Comparison of ENCODE assay signal across 8 cellular contexts in the genomic region with DNA sequence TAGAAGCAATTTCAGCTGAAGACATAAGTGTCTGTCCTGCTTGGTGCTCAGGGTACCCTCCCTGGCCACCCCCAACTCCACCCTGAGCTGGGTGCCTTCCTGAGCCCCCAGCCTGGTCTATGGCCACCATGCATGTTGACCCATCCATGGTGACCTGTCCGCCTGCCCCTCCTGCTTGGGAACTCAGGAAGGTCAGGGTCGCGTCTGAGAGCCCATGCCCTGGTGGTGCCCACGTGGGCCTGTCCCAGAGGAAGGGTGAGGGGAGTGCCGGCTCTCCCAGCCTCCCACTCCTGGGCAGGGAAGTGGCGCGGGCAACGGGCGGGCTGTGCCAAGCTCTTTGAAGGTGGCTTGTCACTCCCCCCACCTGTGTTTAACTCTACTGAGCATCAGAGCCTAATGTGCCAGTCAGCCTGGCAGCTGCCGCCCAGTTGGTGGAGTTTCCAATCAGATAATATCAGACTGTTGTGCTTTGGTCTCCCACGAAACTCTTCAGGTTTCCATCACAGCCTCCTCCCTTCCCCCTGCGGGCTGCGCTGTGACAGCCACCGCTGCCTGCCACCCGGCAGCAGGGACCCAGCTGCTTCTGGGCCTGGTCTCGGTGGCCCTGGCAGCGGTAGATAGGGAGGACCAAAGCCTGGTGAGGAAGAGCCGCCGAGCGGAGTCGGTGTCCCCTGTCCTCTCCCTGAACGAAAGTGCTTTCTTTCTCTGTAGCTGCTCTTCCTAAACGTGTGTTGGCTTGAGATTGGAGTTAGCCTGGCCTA. TPM values are rescaled to one million over a fixed set of nuclear protein-coding genes. Genes with fewer than 3 reads are reported as not detected.
DNase-seq lines count a peak whose midpoint lies in the region; ATAC-seq and TF ChIP-seq lines count a peak whose summit lies in the region.

No MANE protein-coding gene starts in this region.

- H3K27me3 ChIP-seq in CD8-positive, alpha-beta T cell (ENCODE audit: insufficient read depth, low read length) = no peaks in the 10 kb centered on the region
- H3K27me3 ChIP-seq in neutrophil = no peaks in the 10 kb centered on the region

- POLR2A ChIA-PET in CD8-positive, alpha-beta T cell (lab: Charles Lee) = interaction anchor here (0.7 to 3.3 kb wide), 6 partner anchors 10 to 41 kb away, joined by 3 to 18 read pairs (median 4); no protein-coding TSS in a partner anchor

- no peaks in the 10 kb centered on the region for H3K36me3 Mint-ChIP-seq in CD8-positive, alpha-beta T cell
- H3K36me3 Mint-ChIP-seq in T-helper 1 cell treated with Interleukin-12 subunit alpha and Interleukin-12 subunit beta and Interleukin-4 antibody, amounts not matched to agents 30 μg/mL and 1 μg/mL, for 36 hours (ENCODE audit: low read depth) = no peaks in the 10 kb centered on the region

- H3K4me3 ChIP-seq in CD8-positive, alpha-beta T cell (ENCODE audit: low read depth, low read length) = peak overlapping the region; percentile 34
- peak overlapping the region; percentile 92 to 97 for H3K4me3 ChIP-seq in neutrophil (ENCODE audit: low read depth in 1 of 2, low read length in 1 of 2)

- H3K9me3 ChIP-seq in CD8-positive, alpha-beta T cell (ENCODE audit: low read length) = no peaks in the 10 kb centered on the region
- H3K9me3 ChIP-seq in neutrophil = no peaks in the 10 kb centered on the region

- CTCF ChIA-PET in CD8-positive, alpha-beta T cell (lab: Charles Lee) = interaction anchor here (1.0 to 1.8 kb wide), 2 partner anchors 10 to 64 kb away, joined by 3 to 4 read pairs; no protein-coding TSS in a partner anchor

- no peaks in the 10 kb centered on the region for H3K36me3 ChIP-seq in CD8-positive, alpha-beta T cell (ENCODE audit: insufficient read depth, low read length)
- peaks cover 21% of the 10 kb centered on the region for H3K36me3 ChIP-seq in neutrophil

- peaks cover 53% of the 10 kb centered on the region for H3K4me1 Mint-ChIP-seq in CD8-positive, alpha-beta T cell (ENCODE audit: low read depth)
- peaks cover 45% of the 10 kb centered on the region for H3K4me1 Mint-ChIP-seq in T-helper 1 cell treated with Interleukin-12 subunit alpha and Interleukin-12 subunit beta and Interleukin-4 antibody, amounts not matched to agents 30 μg/mL and 1 μg/mL, for 36 hours (ENCODE audit: low read depth)

- peak in 4 of 7 experiments; percentile 43 to 54 (median 49) for DNase-seq in CD8-positive, alpha-beta T cell
- DNase-seq in HPDE6-E6E7 (ENCODE audit: extremely low spot score) (no peak), NCI-H510A (lab: John Stamatoyannopoulos, UW) (no peak), amniotic stem cell (lab: John Stamatoyannopoulos, UW) (no peak), T-helper 9 cell (no peak)

- intact Hi-C loops in CD8-positive, alpha-beta T cell (cut with DNase I, micrococcal nuclease) = loop anchor here in 1 of 2 experiments (5.0 kb wide), 1 partner anchor 45 kb away; a partner anchor contains a TSS

- no peak overlapping the region for H3K27ac ChIP-seq in CD8-positive, alpha-beta T cell (ENCODE audit: low read depth, low read length)
- H3K27ac ChIP-seq in cingulate gyrus (ENCODE audit: low read depth, low read length) (peak overlapping the region; percentile 79), neutrophil (peak overlapping the region; percentile 98)

- peak; percentile 56 for ATAC-seq in CD8-positive, alpha-beta T cell

- H3K27ac Mint-ChIP-seq in CD8-positive, alpha-beta T cell = peak overlapping the region; percentile 82
- H3K27ac Mint-ChIP-seq in T-helper 1 cell treated with Interleukin-12 subunit alpha and Interleukin-12 subunit beta and Interleukin-4 antibody, amounts not matched to agents 30 μg/mL and 1 μg/mL, for 36 hours = peak overlapping the region; percentile 93

- H3K4me1 ChIP-seq in CD8-positive, alpha-beta T cell (ENCODE audit: insufficient read depth, low read length) = peaks cover 70% of the 10 kb centered on the region
- H3K4me1 ChIP-seq in neutrophil (ENCODE audit: control insufficient read depth in 1 of 2, insufficient read depth in 1 of 2, low read depth in 1 of 2, low read length in 1 of 2) = peaks cover 79 to 82% of the 10 kb centered on the region in 2 experiments

- no peak for TF ChIP-seq CTCF in CD8-positive, alpha-beta T cell (IDR thresholded peaks at IDR 0.05)
- no peak for TF ChIP-seq CTCF in neutrophil (IDR thresholded peaks at IDR 0.05)

- no peaks in the 10 kb centered on the region for H3K9me3 Mint-ChIP-seq in CD8-positive, alpha-beta T cell
- H3K9me3 Mint-ChIP-seq in T-helper 1 cell treated with Interleukin-12 subunit alpha and Interleukin-12 subunit beta and Interleukin-4 antibody, amounts not matched to agents 30 μg/mL and 1 μg/mL, for 36 hours = no peaks in the 10 kb centered on the region

- peak overlapping the region; percentile 73 for H3K4me3 Mint-ChIP-seq in CD8-positive, alpha-beta T cell
- peak overlapping the region; percentile 91 for H3K4me3 Mint-ChIP-seq in T-helper 1 cell treated with Interleukin-12 subunit alpha and Interleukin-12 subunit beta and Interleukin-4 antibody, amounts not matched to agents 30 μg/mL and 1 μg/mL, for 36 hours

- no peaks in the 10 kb centered on the region for H3K27me3 Mint-ChIP-seq in CD8-positive, alpha-beta T cell (ENCODE audit: low read depth)
- H3K27me3 Mint-ChIP-seq in T-helper 1 cell treated with Interleukin-12 subunit alpha and Interleukin-12 subunit beta and Interleukin-4 antibody, amounts not matched to agents 30 μg/mL and 1 μg/mL, for 36 hours (ENCODE audit: low read depth) = no peaks in the 10 kb centered on the region

RNA-seq across cellular contexts. Expression of a gene that starts 4.8 kb away (rescaled TPM):
- total RNA-seq in CD8-positive, alpha-beta T cell = 10 to 100 TPM; 22.4 to 24.8 TPM

RNA-seq across cellular contexts. Expression of a gene that starts 41.6 kb away (rescaled TPM):
- total RNA-seq in CD8-positive, alpha-beta T cell = 10 to 100 TPM; 50.9 to 56.5 TPM

RNA-seq across cellular contexts. Expression of a gene that starts 45.9 kb away (rescaled TPM):
- total RNA-seq in CD8-positive, alpha-beta T cell = 100 to 1,000 TPM; 129 TPM

Comparison
In these comparisons a context has a peak if more than half of its experiments do, and no peak if none do; other contexts are left out.
1. DNase-seq: peak in CD8-positive, alpha-beta T cell (4 of 7); none in HPDE6-E6E7 (single experiment), NCI-H510A (single experiment), amniotic stem cell (single experiment) and T-helper 9 cell (single experiment).